In genomic region chr12:1666685-1667162, GRCh38 we compare ENCODE assay signal across 10 cellular contexts. TPM values are rescaled to one million over a fixed set of nuclear protein-coding genes. Genes with fewer than 3 reads are reported as not detected.
DNase-seq lines count a peak whose midpoint lies in the region; ATAC-seq, FAIRE-seq and TF ChIP-seq lines count a peak whose summit lies in the region.
"Had no signal": no experiment of that assay in that cellular context is flagged by ENCODE, and none has a peak within 500 bp of the region (broad histone marks: within the 10 kb centered on the region; RNA-seq: fewer than 3 reads in every experiment).

No MANE protein-coding gene starts in this region.

- H3K79me2 ChIP-seq in ACC112 (ENCODE audit: control insufficient read depth, insufficient read depth, low read length, unreplicated experiment), result no peaks in the 10 kb centered on the region
- H3K79me2 ChIP-seq in K562 (ENCODE audit: control insufficient read depth, insufficient read depth, low read length), result no peaks in the 10 kb centered on the region

- H3K9me3 ChIP-seq in K562 (replicated peaks; ENCODE audit: control insufficient read depth, insufficient read depth, low read depth, low read length) (peaks cover 2% of the 10 kb centered on the region; the same call in 1 of the 2 replicates), mucosa of stomach (ENCODE audit: control insufficient read depth, low read length) (no peaks in the 10 kb centered on the region)

- H3K9me1 ChIP-seq in K562 (ENCODE audit: control insufficient read depth, insufficient read depth, low read length), result no peaks in the 10 kb centered on the region

- FAIRE-seq in K562 (lab: Jason Lieb, UNC), result peak; percentile 6
- FAIRE-seq in urothelium cell line (lab: Jason Lieb, UNC), result no peak
- FAIRE-seq: colon had no signal

- no peak for TF ChIP-seq EP300 in K562 (IDR thresholded peaks at IDR 0.05; ENCODE audit: low read length)

- H4K20me1 ChIP-seq in K562 (replicated peaks; ENCODE audit: control insufficient read depth, insufficient read depth, low read length), result no peaks in the 10 kb centered on the region

- BruUV-seq in K562 (replicated peaks; lab: Mats Ljungman, UMichigan), result no TSS peak

- H3K27ac ChIP-seq in ACC112 (ENCODE audit: low read depth, low read length) (no peak overlapping the region), K562 (ENCODE audit: extremely low read depth, low read depth, low read length) (peak overlapping the region; percentile 69)

- POLR2A ChIA-PET in K562 (lab: Yijun Ruan, JAX), result interaction anchor here (0.6 kb wide), 1 partner anchor 10 kb away, joined by 4 read pairs; no protein-coding TSS in a partner anchor

- DNase-seq in KG1 (lab: John Stamatoyannopoulos, UW) (peak; percentile 15), K562 (ENCODE audit: extremely low read depth in 1 of 4, low spot score in 3 of 4) (peak in 1 of 4 experiments; percentile 22), hepatic stellate cell (ENCODE audit: low spot score) (no peak), urothelium cell line (ENCODE audit: low spot score) (no peak), HT-29 (ENCODE audit: low spot score) (no peak)
- DNase-seq: stimulated activated naive B cell treated with anti-CD40 and anti-IgM and Interleukin-4, amounts not matched to agents 10 μg/mL and 1 μg/mL and 100 μg/mL, for 72 hours had no signal

- in situ Hi-C loops in K562 (cut with MboI), result no loop called here

- TF ChIP-seq CTCF in K562 (IDR thresholded peaks at IDR 0.05 in 2 of 3, conservative IDR thresholded peaks at IDR 0.05 in 1 of 3; ENCODE audit: insufficient read depth in 2 of 3, low read depth in 1 of 3, low read length in 3 of 3), result no peak

- peak overlapping the region; percentile 12; the same call in 1 of the 2 replicates for H3K4me2 ChIP-seq in K562 (ENCODE audit: insufficient read depth, low read length)

- ATAC-seq in K562 (no peak), GM18498 (IDR thresholded peaks at IDR 0.05; ENCODE audit: unreplicated experiment) (no peak)
- ATAC-seq: stimulated activated naive B cell treated with anti-CD40 and anti-IgM and Interleukin-4, amounts not matched to agents 10 μg/mL and 1 μg/mL and 100 μg/mL, for 72 hours had no signal

- H2AFZ ChIP-seq in ACC112 (ENCODE audit: low read length, unreplicated experiment) (peak overlapping the region; percentile 40), K562 (ENCODE audit: low read depth, low read length) (peak overlapping the region; percentile 90)

- CTCF ChIA-PET in K562 (lab: Yijun Ruan, JAX; ENCODE audit: low intra/inter-chr PET ratio), result no interaction called here

- H3K36me3 ChIP-seq in ACC112 (ENCODE audit: insufficient read depth, low read length) (no peaks in the 10 kb centered on the region), K562 (ENCODE audit: control insufficient read depth, insufficient read depth, low read length) (no peaks in the 10 kb centered on the region), mucosa of stomach (ENCODE audit: control insufficient read depth, insufficient read depth, low read length) (no peaks in the 10 kb centered on the region)

- H3K27me3 ChIP-seq in ACC112 (ENCODE audit: insufficient read depth, low read length) (peaks cover 8% of the 10 kb centered on the region; the same call in 1 of the 2 replicates), K562 (ENCODE audit: control insufficient read depth in 2 of 2, insufficient read depth in 2 of 2, low read length in 2 of 2) (no peaks in the 10 kb centered on the region), mucosa of stomach (ENCODE audit: control insufficient read depth, insufficient read depth, low read length) (no peaks in the 10 kb centered on the region)

- H3K4me1 ChIP-seq in ACC112 (ENCODE audit: control insufficient read depth, insufficient read depth, low read length, unreplicated experiment) (peaks cover 3% of the 10 kb centered on the region), K562 (replicated peaks in 1 of 2; ENCODE audit: control insufficient read depth in 2 of 2, insufficient read depth in 2 of 2, low read length in 2 of 2) (peaks cover 6 to 25% of the 10 kb centered on the region in 2 experiments), mucosa of stomach (ENCODE audit: control insufficient read depth, insufficient read depth, low read length) (peaks cover 45% of the 10 kb centered on the region)

- H3K4me3 ChIP-seq in ACC112 (ENCODE audit: low read depth, low read length) (no peak overlapping the region), K562 (no peak overlapping the region), mucosa of stomach (ENCODE audit: low read length) (no peak overlapping the region)

- no peak for TF ChIP-seq RAD21 in K562 (CRISPR knock-in tag; conservative IDR thresholded peaks at IDR 0.05 in 1 of 2, IDR thresholded peaks at IDR 0.05 in 1 of 2)

- intact Hi-C loops in K562 (cut with micrococcal nuclease), result no loop called here

- H3K9ac ChIP-seq in K562 (ENCODE audit: insufficient read depth in 1 of 2, low read depth in 2 of 2, low read length in 2 of 2), result peak overlapping the region; percentile 37 to 41; a peak in 3 of 4 replicates
- H3K9ac ChIP-seq in mucosa of stomach (ENCODE audit: low read length), result peak overlapping the region; percentile 46

- whole genome bisulfite sequencing in K562 (ENCODE audit: insufficient coverage, low coverage, missing lambda C conversion rate), result 21% methylated on average over 1 of the region's 2 CpGs

- no peak for TF ChIP-seq POLR2A in K562 (conservative IDR thresholded peaks at IDR 0.05)

TF ChIP-seq in K562, 482 proteins besides CTCF, POLR2A, EP300 and RAD21 (continues in another document):
- no peak for TF ChIP-seq SRSF7 (optimal IDR thresholded peaks at IDR 0.05; ENCODE audit: low read depth, low read length)
- TF ChIP-seq PCBP1 (IDR thresholded peaks at IDR 0.05; ENCODE audit: low read depth, low read length, poor library complexity, severe bottlenecking), result no peak
- TF ChIP-seq, protein P1, sequence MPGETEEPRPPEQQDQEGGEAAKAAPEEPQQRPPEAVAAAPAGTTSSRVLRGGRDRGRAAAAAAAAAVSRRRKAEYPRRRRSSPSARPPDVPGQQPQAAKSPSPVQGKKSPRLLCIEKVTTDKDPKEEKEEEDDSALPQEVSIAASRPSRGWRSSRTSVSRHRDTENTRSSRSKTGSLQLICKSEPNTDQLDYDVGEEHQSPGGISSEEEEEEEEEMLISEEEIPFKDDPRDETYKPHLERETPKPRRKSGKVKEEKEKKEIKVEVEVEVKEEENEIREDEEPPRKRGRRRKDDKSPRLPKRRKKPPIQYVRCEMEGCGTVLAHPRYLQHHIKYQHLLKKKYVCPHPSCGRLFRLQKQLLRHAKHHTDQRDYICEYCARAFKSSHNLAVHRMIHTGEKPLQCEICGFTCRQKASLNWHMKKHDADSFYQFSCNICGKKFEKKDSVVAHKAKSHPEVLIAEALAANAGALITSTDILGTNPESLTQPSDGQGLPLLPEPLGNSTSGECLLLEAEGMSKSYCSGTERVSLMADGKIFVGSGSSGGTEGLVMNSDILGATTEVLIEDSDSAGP (CRISPR knock-in tag; IDR thresholded peaks at IDR 0.05), result no peak

RNA-seq across cellular contexts. Expression of gene ADIPOR2, which starts 24.1 kb away (rescaled TPM):
- total RNA-seq in K562 (2011; cell fraction: chromatin; rRNA removed; ENCODE audit: low replicate concordance), result 43.4 and 113 TPM in 2 replicates
- 28.3 and 33.6 TPM in 2 replicates for total RNA-seq in K562 (2011; cell fraction: nucleolus; rRNA removed)
- total RNA-seq in K562 (2011; cell fraction: nucleoplasm; rRNA removed), result 69.6 and 116 TPM in 2 replicates
- 22.8 and 23.2 TPM in 2 replicates for total RNA-seq in K562 (2014; rRNA removed)
- total RNA-seq in K562 (2014; rRNA removed; fragmentation: Illumina TruSeq; extraction: Trizol), result 58.8 and 62.4 TPM in 2 replicates
- 42.0 and 46.0 TPM in 2 replicates for total RNA-seq in K562 (2015; rRNA removed; fragmentation: Illumina TruSeq; extraction: Trizol)
- 50.9 and 59.1 TPM in 2 replicates for total RNA-seq in K562 (2021)
- 39.2 and 63.5 TPM in 2 replicates for polyA plus RNA-seq in K562 (2011; rRNA removed)
- polyA plus RNA-seq in K562 (2011; cell fraction: cytosol; rRNA removed), result 25.2 and 37.9 TPM in 2 replicates
- 26.1 and 34.1 TPM in 2 replicates for polyA plus RNA-seq in K562 (2011; cell fraction: nucleus; rRNA removed)
- polyA plus RNA-seq in K562 (2012), result 38.7 and 40.1 TPM in 2 replicates
- polyA plus RNA-seq in K562 (2014; fragmentation: Illumina TruSeq; extraction: Trizol), result 51.3 and 56.8 TPM in 2 replicates
- 10 to 100 TPM; 10.9 to 15.6 TPM for polyA plus RNA-seq in K562 (2014; fragmentation: Nextera tagmentation; extraction: Ambion mirVana)
- polyA plus RNA-seq in K562 (2014; rRNA removed), result 39.4 and 40.2 TPM in 2 replicates
- polyA minus RNA-seq in K562 (2011; rRNA and poly(A)+ RNA removed), result 51.2 and 62.6 TPM in 2 replicates
- 21.6 and 24.5 TPM in 2 replicates for polyA minus RNA-seq in K562 (2011; cell fraction: cytosol; rRNA and poly(A)+ RNA removed)
- 16.8 and 23.4 TPM in 2 replicates for polyA minus RNA-seq in K562 (2011; cell fraction: nucleus; rRNA and poly(A)+ RNA removed)
- total RNA-seq in HT-29 (2014; rRNA removed; shearing (Covaris generic)), result 28.7 and 31.7 TPM in 2 replicates

RNA-seq across cellular contexts. Expression of gene WNT5B, which starts 37.7 kb away (rescaled TPM):
- 2.9 and 11.1 TPM in 2 replicates for total RNA-seq in K562 (2011; cell fraction: chromatin; rRNA removed; ENCODE audit: low replicate concordance)
- total RNA-seq in K562 (2011; cell fraction: nucleolus; rRNA removed), result 12.0 TPM in 2 replicates
- total RNA-seq in K562 (2011; cell fraction: nucleoplasm; rRNA removed), result 6.7 and 8.2 TPM in 2 replicates
- total RNA-seq in K562 (2014; rRNA removed) (15.0 and 16.8 TPM in 2 replicates), K562 (2014; rRNA removed; fragmentation: Illumina TruSeq; extraction: Trizol) (5.3 and 5.4 TPM in 2 replicates), K562 (2015; rRNA removed; fragmentation: Illumina TruSeq; extraction: Trizol) (7.8 and 8.9 TPM in 2 replicates), K562 (2021) (14.6 and 18.4 TPM in 2 replicates)
- polyA plus RNA-seq in K562 (2011; rRNA removed) (3.0 and 5.1 TPM in 2 replicates), K562 (2014; fragmentation: Illumina TruSeq; extraction: Trizol) (5.4 and 6.8 TPM in 2 replicates), K562 (2014; fragmentation: Nextera tagmentation; extraction: Ambion mirVana) (under 1 TPM; 0.42 to 0.80 TPM), K562 (2014; rRNA removed) (5.4 and 6.2 TPM in 2 replicates)
- 5.7 and 6.2 TPM in 2 replicates for polyA plus RNA-seq in K562 (2011; cell fraction: cytosol; rRNA removed)
- polyA plus RNA-seq in K562 (2011; cell fraction: nucleus; rRNA removed), result 5.1 and 6.0 TPM in 2 replicates
- 3.9 and 8.4 TPM in 2 replicates for polyA plus RNA-seq in K562 (2012)
- polyA minus RNA-seq in K562 (2011; rRNA and poly(A)+ RNA removed), result 4.1 and 5.8 TPM in 2 replicates
- polyA minus RNA-seq in K562 (2011; cell fraction: cytosol; rRNA and poly(A)+ RNA removed), result 5.7 and 6.3 TPM in 2 replicates
- 1.5 and 3.0 TPM in 2 replicates for polyA minus RNA-seq in K562 (2011; cell fraction: nucleus; rRNA and poly(A)+ RNA removed)
- total RNA-seq in HT-29 (2014; rRNA removed; shearing (Covaris generic)), result 0.08 TPM in 1 of 2 replicates, not detected in the other
